3 cellular contexts compared by ENCODE assay signal in genomic region chr12:32036477-32037263, GRCh38.
TF ChIP-seq lines count a peak whose summit lies in the region.

No MANE protein-coding gene starts in this region.

TF ChIP-seq in GM23338, 12 proteins besides CTCF, POLR2A, EP300 and RAD21 (continues in another document):
- TF ChIP-seq EZH2 (IDR thresholded peaks at IDR 0.05; ENCODE audit: low read depth, unreplicated experiment) (no peak), POLR2AphosphoS5 (IDR thresholded peaks at IDR 0.05; ENCODE audit: low read depth) (no peak), ETS1 (IDR thresholded peaks at IDR 0.05) (no peak), EZH2phosphoT487 (IDR thresholded peaks at IDR 0.05; ENCODE audit: unreplicated experiment) (no peak)
- TF ChIP-seq, protein P1, sequence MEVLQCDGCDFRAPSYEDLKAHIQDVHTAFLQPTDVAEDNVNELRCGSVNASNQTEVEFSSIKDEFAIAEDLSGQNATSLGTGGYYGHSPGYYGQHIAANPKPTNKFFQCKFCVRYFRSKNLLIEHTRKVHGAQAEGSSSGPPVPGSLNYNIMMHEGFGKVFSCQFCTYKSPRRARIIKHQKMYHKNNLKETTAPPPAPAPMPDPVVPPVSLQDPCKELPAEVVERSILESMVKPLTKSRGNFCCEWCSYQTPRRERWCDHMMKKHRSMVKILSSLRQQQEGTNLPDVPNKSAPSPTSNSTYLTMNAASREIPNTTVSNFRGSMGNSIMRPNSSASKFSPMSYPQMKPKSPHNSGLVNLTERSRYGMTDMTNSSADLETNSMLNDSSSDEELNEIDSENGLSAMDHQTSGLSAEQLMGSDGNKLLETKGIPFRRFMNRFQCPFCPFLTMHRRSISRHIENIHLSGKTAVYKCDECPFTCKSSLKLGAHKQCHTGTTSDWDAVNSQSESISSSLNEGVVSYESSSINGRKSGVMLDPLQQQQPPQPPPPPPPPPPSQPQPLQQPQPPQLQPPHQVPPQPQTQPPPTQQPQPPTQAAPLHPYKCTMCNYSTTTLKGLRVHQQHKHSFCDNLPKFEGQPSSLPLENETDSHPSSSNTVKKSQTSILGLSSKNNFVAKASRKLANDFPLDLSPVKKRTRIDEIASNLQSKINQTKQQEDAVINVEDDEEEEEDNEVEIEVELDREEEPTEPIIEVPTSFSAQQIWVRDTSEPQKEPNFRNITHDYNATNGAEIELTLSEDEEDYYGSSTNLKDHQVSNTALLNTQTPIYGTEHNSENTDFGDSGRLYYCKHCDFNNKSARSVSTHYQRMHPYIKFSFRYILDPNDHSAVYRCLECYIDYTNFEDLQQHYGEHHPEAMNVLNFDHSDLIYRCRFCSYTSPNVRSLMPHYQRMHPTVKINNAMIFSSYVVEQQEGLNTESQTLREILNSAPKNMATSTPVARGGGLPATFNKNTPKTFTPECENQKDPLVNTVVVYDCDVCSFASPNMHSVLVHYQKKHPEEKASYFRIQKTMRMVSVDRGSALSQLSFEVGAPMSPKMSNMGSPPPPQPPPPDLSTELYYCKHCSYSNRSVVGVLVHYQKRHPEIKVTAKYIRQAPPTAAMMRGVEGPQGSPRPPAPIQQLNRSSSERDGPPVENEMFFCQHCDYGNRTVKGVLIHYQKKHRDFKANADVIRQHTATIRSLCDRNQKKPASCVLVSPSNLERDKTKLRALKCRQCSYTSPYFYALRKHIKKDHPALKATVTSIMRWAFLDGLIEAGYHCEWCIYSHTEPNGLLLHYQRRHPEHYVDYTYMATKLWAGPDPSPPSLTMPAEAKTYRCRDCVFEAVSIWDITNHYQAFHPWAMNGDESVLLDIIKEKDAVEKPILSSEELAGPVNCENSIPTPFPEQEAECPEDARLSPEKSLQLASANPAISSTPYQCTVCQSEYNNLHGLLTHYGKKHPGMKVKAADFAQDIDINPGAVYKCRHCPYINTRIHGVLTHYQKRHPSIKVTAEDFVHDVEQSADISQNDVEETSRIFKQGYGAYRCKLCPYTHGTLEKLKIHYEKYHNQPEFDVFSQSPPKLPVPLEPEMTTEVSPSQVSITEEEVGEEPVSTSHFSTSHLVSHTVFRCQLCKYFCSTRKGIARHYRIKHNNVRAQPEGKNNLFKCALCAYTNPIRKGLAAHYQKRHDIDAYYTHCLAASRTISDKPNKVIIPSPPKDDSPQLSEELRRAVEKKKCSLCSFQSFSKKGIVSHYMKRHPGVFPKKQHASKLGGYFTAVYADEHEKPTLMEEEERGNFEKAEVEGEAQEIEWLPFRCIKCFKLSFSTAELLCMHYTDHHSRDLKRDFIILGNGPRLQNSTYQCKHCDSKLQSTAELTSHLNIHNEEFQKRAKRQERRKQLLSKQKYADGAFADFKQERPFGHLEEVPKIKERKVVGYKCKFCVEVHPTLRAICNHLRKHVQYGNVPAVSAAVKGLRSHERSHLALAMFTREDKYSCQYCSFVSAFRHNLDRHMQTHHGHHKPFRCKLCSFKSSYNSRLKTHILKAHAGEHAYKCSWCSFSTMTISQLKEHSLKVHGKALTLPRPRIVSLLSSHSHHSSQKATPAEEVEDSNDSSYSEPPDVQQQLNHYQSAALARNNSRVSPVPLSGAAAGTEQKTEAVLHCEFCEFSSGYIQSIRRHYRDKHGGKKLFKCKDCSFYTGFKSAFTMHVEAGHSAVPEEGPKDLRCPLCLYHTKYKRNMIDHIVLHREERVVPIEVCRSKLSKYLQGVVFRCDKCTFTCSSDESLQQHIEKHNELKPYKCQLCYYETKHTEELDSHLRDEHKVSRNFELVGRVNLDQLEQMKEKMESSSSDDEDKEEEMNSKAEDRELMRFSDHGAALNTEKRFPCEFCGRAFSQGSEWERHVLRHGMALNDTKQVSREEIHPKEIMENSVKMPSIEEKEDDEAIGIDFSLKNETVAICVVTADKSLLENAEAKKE (CRISPR knock-in tag; IDR thresholded peaks at IDR 0.05): no peak

TF ChIP-seq in IMR-90, 13 proteins besides CTCF, POLR2A, EP300 and RAD21:
- peak; percentile 89 for TF ChIP-seq MAFK (IDR thresholded peaks at IDR 0.05; ENCODE audit: low read depth, low read length)
- TF ChIP-seq SMC3 (IDR thresholded peaks at IDR 0.05; ENCODE audit: low read depth, low read length): no peak

TF ChIP-seq in H1, 55 proteins besides CTCF, POLR2A, EP300 and RAD21:
- peak; percentile 57; the same call in 1 of the 2 replicates for TF ChIP-seq MAFK (IDR thresholded peaks at IDR 0.05; ENCODE audit: low read depth, low read length)
- no peak for TF ChIP-seq MAX (IDR thresholded peaks at IDR 0.05)
TF ChIP-seq in H1: peak in this region for 1.
